ENCODE assay signal across 9 cellular contexts in genomic region chr2:224938670-224939309, GRCh38.
A peak's percentile ranks its signal among the peaks of the same experiment; 100 is the strongest.
DNase-seq lines count a peak whose midpoint lies in the region; ATAC-seq and TF ChIP-seq lines count a peak whose summit lies in the region.
"Had no signal": no experiment of that assay in that cellular context is flagged by ENCODE, and none has a peak within 500 bp of the region (broad histone marks: within the 10 kb centered on the region; RNA-seq: fewer than 3 reads in every experiment).

No MANE protein-coding gene starts in this region.

- no peak for TF ChIP-seq CTCF in GM13977 (IDR thresholded peaks at IDR 0.05; ENCODE audit: extremely low read depth, insufficient read depth, missing control alignments)
- TF ChIP-seq CTCF in breast epithelium (IDR thresholded peaks at IDR 0.05): no peak

- H3K27ac Mint-ChIP-seq in naive thymus-derived CD8-positive, alpha-beta T cell: peak overlapping the region; percentile 84 to 95 (median 91)

- no peak overlapping the region for H3K4me3 ChIP-seq in breast epithelium

- no peaks in the 10 kb centered on the region for H3K9me3 ChIP-seq in breast epithelium

- peak; percentile 47 for ATAC-seq in HG03175 (IDR thresholded peaks at IDR 0.05; ENCODE audit: unreplicated experiment)
- ATAC-seq in activated T-cell treated with anti-CD3 and anti-CD28 coated beads, Interleukin-2, amount 50 U/mL, for 4 hours: peak; percentile 50 to 60
- peak; percentile 58 to 78 for ATAC-seq in naive thymus-derived CD8-positive, alpha-beta T cell
- no peak for ATAC-seq in HG03039 (IDR thresholded peaks at IDR 0.05; ENCODE audit: unreplicated experiment)

- no peaks in the 10 kb centered on the region for H3K36me3 ChIP-seq in breast epithelium

- peaks cover 47% of the 10 kb centered on the region for H3K36me3 Mint-ChIP-seq in activated T-cell treated with anti-CD3 and anti-CD28 coated beads, Interleukin-2, amount 50 U/mL, for 4 hours (ENCODE audit: insufficient read depth)
- peaks cover 5 to 15% (median 8%) of the 10 kb centered on the region in 3 donors for H3K36me3 Mint-ChIP-seq in naive thymus-derived CD8-positive, alpha-beta T cell

- no peaks in the 10 kb centered on the region for H3K27me3 ChIP-seq in breast epithelium

- POLR2A ChIA-PET in naive thymus-derived CD8-positive, alpha-beta T cell (lab: Charles Lee): interaction anchor here (0.7 to 1.5 kb wide), 5 partner anchors 11 to 24 kb away, joined by 3 to 5 read pairs (median 3); no protein-coding TSS in a partner anchor

- peak; percentile 18 to 33 for DNase-seq in activated CD4-positive, alpha-beta T cell treated with anti-CD3 and anti-CD28 coated beads for 4 hours
- no peak for DNase-seq in activated CD4-positive, alpha-beta T cell treated with anti-CD3 and anti-CD28 coated beads, Interleukin-2, amount 50 U/mL, for 48 hours
- DNase-seq in activated T-cell treated with anti-CD3 and anti-CD28 coated beads, Interleukin-2, amount 50 U/mL, for 4 hours: no peak
- peak in 3 of 10 donors; percentile 17 to 31 (median 28) for DNase-seq in naive thymus-derived CD8-positive, alpha-beta T cell
- DNase-seq in GM13977 (ENCODE audit: low spot score): no peak
- DNase-seq in breast epithelium (ENCODE audit: low spot score in 2 of 2): no peak

- peaks cover 0 to 4% of the 10 kb centered on the region in 2 donors for H3K4me1 ChIP-seq in breast epithelium
- H3K4me1 ChIP-seq: parathyroid adenoma had no signal

- H3K9me3 Mint-ChIP-seq in activated T-cell treated with anti-CD3 and anti-CD28 coated beads, Interleukin-2, amount 50 U/mL, for 4 hours: no peaks in the 10 kb centered on the region
- H3K9me3 Mint-ChIP-seq in naive thymus-derived CD8-positive, alpha-beta T cell: no peaks in the 10 kb centered on the region

- no peak for TF ChIP-seq POLR2A in breast epithelium (IDR thresholded peaks at IDR 0.05)

- H3K27ac ChIP-seq in breast epithelium: no peak overlapping the region
- H3K27ac ChIP-seq: parathyroid adenoma had no signal

- H3K27me3 Mint-ChIP-seq in activated T-cell treated with anti-CD3 and anti-CD28 coated beads, Interleukin-2, amount 50 U/mL, for 4 hours (ENCODE audit: low read depth): no peaks in the 10 kb centered on the region
- no peaks in the 10 kb centered on the region for H3K27me3 Mint-ChIP-seq in naive thymus-derived CD8-positive, alpha-beta T cell

- peak overlapping the region; percentile 43 for H3K4me3 Mint-ChIP-seq in activated T-cell treated with anti-CD3 and anti-CD28 coated beads, Interleukin-2, amount 50 U/mL, for 4 hours
- peak overlapping the region; percentile 53 to 79 (median 68) for H3K4me3 Mint-ChIP-seq in naive thymus-derived CD8-positive, alpha-beta T cell

- peaks cover 80% of the 10 kb centered on the region for H3K4me1 Mint-ChIP-seq in activated T-cell treated with anti-CD3 and anti-CD28 coated beads, Interleukin-2, amount 50 U/mL, for 4 hours (ENCODE audit: low read depth)
- peaks cover 46 to 89% (median 83%) of the 10 kb centered on the region in 4 donors for H3K4me1 Mint-ChIP-seq in naive thymus-derived CD8-positive, alpha-beta T cell

- in situ Hi-C loops in GM13977 (cut with MboI; ENCODE audit: low pct_unique_long_range_greater_than_20kb, low sequenced_read_pairs, unreplicated experiment): loop anchor here (10.0 kb wide), 1 partner anchor 66 kb away; no protein-coding TSS in a partner anchor

- intact Hi-C loops in breast epithelium (cut with DNase I; ENCODE audit: low total_unique reads): no loop called here

Comparison
In these comparisons a context has a peak if more than half of its experiments do, and no peak if none do; other contexts are left out.
1. DNase-seq: peak in activated CD4-positive, alpha-beta T cell treated with anti-CD3 and anti-CD28 coated beads for 4 hours (2 of 2); none in activated CD4-positive, alpha-beta T cell treated with anti-CD3 and anti-CD28 coated beads, Interleukin-2, amount 50 U/mL, for 48 hours (0 of 2), activated T-cell treated with anti-CD3 and anti-CD28 coated beads, Interleukin-2, amount 50 U/mL, for 4 hours (single experiment), GM13977 (single experiment) and breast epithelium (0 of 2).